Comparison of ENCODE assay signal across 1 cellular context in genomic region chr1:224216380-224216779, GRCh38.
A peak's percentile ranks its signal among the peaks of the same experiment; 100 is the strongest.
TF ChIP-seq lines count a peak whose summit lies in the region.

No MANE protein-coding gene starts in this region.

TF ChIP-seq in HepG2, 621 proteins besides CTCF, POLR2A, EP300 and RAD21:
- TF ChIP-seq, protein P1, sequence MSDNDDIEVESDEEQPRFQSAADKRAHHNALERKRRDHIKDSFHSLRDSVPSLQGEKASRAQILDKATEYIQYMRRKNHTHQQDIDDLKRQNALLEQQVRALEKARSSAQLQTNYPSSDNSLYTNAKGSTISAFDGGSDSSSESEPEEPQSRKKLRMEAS (IDR thresholded peaks at IDR 0.05) = no peak
- TF ChIP-seq HNRNPLL (IDR thresholded peaks at IDR 0.05; ENCODE audit: low read depth, low read length, poor library complexity, severe bottlenecking) = no peak
- peak; percentile 65; the same call in 1 of the 2 replicates for TF ChIP-seq ZNF121 (CRISPR knock-in tag; IDR thresholded peaks at IDR 0.05)
